14 cellular contexts compared by ENCODE assay signal in the genomic region with DNA sequence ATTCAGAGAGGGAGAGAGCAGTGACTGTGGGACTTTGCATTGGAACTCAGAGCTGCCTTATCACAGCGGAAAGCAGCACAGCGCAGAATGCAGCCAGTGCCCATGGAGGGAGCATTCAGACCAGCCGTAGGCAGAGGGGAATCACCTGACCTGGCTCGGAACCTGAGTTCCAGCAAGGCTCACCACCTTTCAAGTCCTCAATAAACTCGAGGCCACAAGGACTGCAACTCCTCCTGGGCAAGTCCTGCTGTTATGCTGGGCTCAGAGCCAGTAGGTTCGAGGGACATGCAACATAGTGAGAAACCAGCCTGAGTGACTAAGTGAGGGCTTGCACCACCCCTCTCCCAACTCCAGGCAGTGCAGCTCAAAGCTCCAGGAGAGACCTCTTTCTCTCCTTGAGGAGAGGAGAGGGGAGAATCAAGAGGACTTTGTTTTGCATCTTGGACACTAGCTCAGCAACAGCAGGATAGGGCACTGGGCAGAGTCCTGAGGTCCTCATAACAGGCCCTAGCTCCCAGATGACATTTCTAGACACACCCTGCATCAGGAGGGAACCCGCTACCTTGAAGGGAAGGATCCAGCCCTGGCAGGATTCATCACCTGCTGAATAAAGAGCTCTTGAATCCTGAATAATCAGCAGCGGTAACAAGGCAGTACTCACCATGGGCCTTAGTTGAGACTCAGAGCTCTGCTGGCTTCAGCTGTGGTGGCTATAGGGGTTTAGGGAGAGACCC.
DNase-seq lines count a peak whose midpoint lies in the region; ATAC-seq and TF ChIP-seq lines count a peak whose summit lies in the region.
"Had no signal": no experiment of that assay in that cellular context is flagged by ENCODE, and none has a peak within 500 bp of the region (broad histone marks: within the 10 kb centered on the region; RNA-seq: fewer than 3 reads in every experiment).

No MANE protein-coding gene starts in this region.

- no peaks in the 10 kb centered on the region for H3K4me1 ChIP-seq in neuronal stem cell (ENCODE audit: control insufficient read depth in 2 of 2, insufficient read depth in 1 of 2, low read depth in 1 of 2, low read length in 2 of 2)
- no peaks in the 10 kb centered on the region for H3K4me1 ChIP-seq in effector memory CD4-positive, alpha-beta T cell (ENCODE audit: control insufficient read depth, insufficient read depth, low read length, poor library complexity, severe bottlenecking)

- no peak overlapping the region for H3K27ac ChIP-seq in epithelial cell of prostate
- H3K27ac ChIP-seq in neuronal stem cell (replicated peaks; ENCODE audit: low read length): no peak overlapping the region
- H3K27ac ChIP-seq in effector memory CD4-positive, alpha-beta T cell (ENCODE audit: insufficient read depth, low read length, poor library complexity, severe bottlenecking): no peak overlapping the region
- H3K27ac ChIP-seq: dorsolateral prefrontal cortex had no signal

- peak overlapping the region; percentile 22 for H3K18ac ChIP-seq in neuronal stem cell (ENCODE audit: low read length)

- H3K4ac ChIP-seq in neuronal stem cell (ENCODE audit: low read length): no peak overlapping the region

- no CpG with 5 or more reads among the region's 8 CpGs for WGBS in neuronal stem cell (ENCODE audit: extremely low coverage in 2 of 2, insufficient read length in 2 of 2, insufficient replicate concordance in 1 of 2), 2 donors

- ATAC-seq in GM21381 (IDR thresholded peaks at IDR 0.05; ENCODE audit: unreplicated experiment): no peak
- ATAC-seq: activated CD4-positive, alpha-beta T cell treated with anti-CD3 and anti-CD28 coated beads for 36 hours; GM12878 had no signal

- TF ChIP-seq RAD21 in Ishikawa (IDR thresholded peaks at IDR 0.05; ENCODE audit: low read depth): no peak

- no peak overlapping the region for H2BK12ac ChIP-seq in neuronal stem cell (ENCODE audit: low read length)

- peaks cover 3% of the 10 kb centered on the region in 2 donors for H3K9me3 ChIP-seq in neuronal stem cell (replicated peaks in 1 of 2; ENCODE audit: control insufficient read depth in 2 of 2, insufficient read depth in 1 of 2, low read depth in 1 of 2, low read length in 2 of 2)
- no peaks in the 10 kb centered on the region for H3K9me3 ChIP-seq in effector memory CD4-positive, alpha-beta T cell (ENCODE audit: control insufficient read depth, low read length)
- H3K9me3 ChIP-seq: Caco-2 had no signal

- peak; percentile 18 for DNase-seq in EL
- peak; percentile 10 for DNase-seq in epithelial cell of prostate (ENCODE audit: low read depth, low spot score)
- DNase-seq in neuronal stem cell (ENCODE audit: low spot score): no peak
- DNase-seq in NCI-H2029 (lab: John Stamatoyannopoulos, UW): no peak
- DNase-seq in effector memory CD4-positive, alpha-beta T cell: no peak
- DNase-seq: activated CD4-positive, alpha-beta T cell treated with anti-CD3 and anti-CD28 coated beads for 36 hours; activated naive CD4-positive, alpha-beta T cell treated with Interleukin-2 at 50 U/mL for 16 hours; Caco-2; H7; SW 1271 had no signal

- no peak for TF ChIP-seq EP300 in Ishikawa (IDR thresholded peaks at IDR 0.05; ENCODE audit: borderline replicate concordance)

- H2AFZ ChIP-seq in neuronal stem cell (ENCODE audit: low read length): no peak overlapping the region

- H3K14ac ChIP-seq in neuronal stem cell (ENCODE audit: low read length): no peak overlapping the region

- H4K8ac ChIP-seq in neuronal stem cell (ENCODE audit: low read depth, low read length): no peak overlapping the region

- H3K23ac ChIP-seq in neuronal stem cell (ENCODE audit: low read depth, low read length, poor library complexity): no peak overlapping the region

- H3K9ac ChIP-seq in neuronal stem cell (ENCODE audit: low read depth, low read length, poor library complexity): no peak overlapping the region

- H2BK120ac ChIP-seq in neuronal stem cell (ENCODE audit: low read depth, low read length): no peak overlapping the region

- H4K91ac ChIP-seq in neuronal stem cell (ENCODE audit: low read depth, low read length, poor library complexity): no peak overlapping the region

- H2BK5ac ChIP-seq in neuronal stem cell (ENCODE audit: low read length): no peak overlapping the region

- H3K27me3 ChIP-seq in neuronal stem cell (ENCODE audit: control insufficient read depth in 3 of 3, insufficient read depth in 3 of 3, low read depth in 1 of 3, low read length in 3 of 3): no peaks in the 10 kb centered on the region
- H3K27me3 ChIP-seq in effector memory CD4-positive, alpha-beta T cell (replicated peaks; ENCODE audit: control insufficient read depth, insufficient read depth, low read length, poor library complexity, severe bottlenecking): peaks cover 8% of the 10 kb centered on the region

- H3K36me3 ChIP-seq in neuronal stem cell (replicated peaks in 1 of 2; ENCODE audit: control insufficient read depth in 2 of 2, insufficient read depth in 2 of 2, low read length in 2 of 2): no peaks in the 10 kb centered on the region
- no peaks in the 10 kb centered on the region for H3K36me3 ChIP-seq in effector memory CD4-positive, alpha-beta T cell (ENCODE audit: control insufficient read depth, insufficient read depth, low read length)

- H3K79me1 ChIP-seq in neuronal stem cell (ENCODE audit: low read depth, low read length): no peaks in the 10 kb centered on the region

- no peak overlapping the region for H2BK15ac ChIP-seq in neuronal stem cell (ENCODE audit: low read length)

- H3K4me3 ChIP-seq in neuronal stem cell (ENCODE audit: low read length in 2 of 2): no peak overlapping the region
- H3K4me3 ChIP-seq in effector memory CD4-positive, alpha-beta T cell (ENCODE audit: insufficient read depth, low read depth, low read length, poor library complexity, severe bottlenecking): no peak overlapping the region
- H3K4me3 ChIP-seq: dorsolateral prefrontal cortex, GM12878 had no signal

- no peak overlapping the region for H2AK5ac ChIP-seq in neuronal stem cell (ENCODE audit: low read depth, low read length)

- no peak overlapping the region for H3K4me2 ChIP-seq in neuronal stem cell (ENCODE audit: insufficient read depth, low read length, poor library complexity, severe bottlenecking)

TF ChIP-seq in Ishikawa, 13 proteins besides CTCF, POLR2A, EP300 and RAD21:
- TF ChIP-seq, protein P1, sequence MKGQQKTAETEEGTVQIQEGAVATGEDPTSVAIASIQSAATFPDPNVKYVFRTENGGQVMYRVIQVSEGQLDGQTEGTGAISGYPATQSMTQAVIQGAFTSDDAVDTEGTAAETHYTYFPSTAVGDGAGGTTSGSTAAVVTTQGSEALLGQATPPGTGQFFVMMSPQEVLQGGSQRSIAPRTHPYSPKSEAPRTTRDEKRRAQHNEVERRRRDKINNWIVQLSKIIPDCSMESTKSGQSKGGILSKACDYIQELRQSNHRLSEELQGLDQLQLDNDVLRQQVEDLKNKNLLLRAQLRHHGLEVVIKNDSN (IDR thresholded peaks at IDR 0.05): peak; percentile 53; the same call in 1 of the 2 replicates
- TF ChIP-seq NFIC (IDR thresholded peaks at IDR 0.05): peak; percentile 65
- TF ChIP-seq, protein P2, sequence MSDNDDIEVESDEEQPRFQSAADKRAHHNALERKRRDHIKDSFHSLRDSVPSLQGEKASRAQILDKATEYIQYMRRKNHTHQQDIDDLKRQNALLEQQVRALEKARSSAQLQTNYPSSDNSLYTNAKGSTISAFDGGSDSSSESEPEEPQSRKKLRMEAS (IDR thresholded peaks at IDR 0.05): no peak
TF ChIP-seq in Ishikawa: peak in this region for 2.

Comparison
In these comparisons a context has a peak if more than half of its experiments do, and no peak if none do; other contexts are left out.
1. DNase-seq: peak in EL (single experiment) and epithelial cell of prostate (single experiment); none in neuronal stem cell (single experiment), NCI-H2029 (single experiment) and effector memory CD4-positive, alpha-beta T cell (0 of 3).